Comparison of ENCODE assay signal across 27 cellular contexts in genomic region chr7:102128303-102128702, GRCh38.
"Had no signal": no experiment of that assay in that cellular context is flagged by ENCODE, and none has a peak within 500 bp of the region (broad histone marks: within the 10 kb centered on the region; RNA-seq: fewer than 3 reads in every experiment).

No MANE protein-coding gene starts in this region.

- H3K9ac ChIP-seq: parathyroid adenoma had no signal

- H3K27me3 ChIP-seq: neutrophil, testis, tibial artery, upper lobe of left lung had no signal

- H3K36me3 Mint-ChIP-seq: natural killer cell had no signal

- DNase-seq: dermis blood vessel endothelial cell; effector memory CD4-positive, alpha-beta T cell; hypothalamus; immature natural killer cell; islet precursor cell; kidney glomerular epithelial cell; mesendoderm; midbrain; natural killer cell; stimulated activated CD4-positive, alpha-beta T cell treated with anti-CD3 and anti-CD28 coated beads, Interleukin-2, amount 100 ng/mL, for 24 hours; stimulated activated CD4-positive, alpha-beta T cell treated with anti-CD3 and anti-CD28 coated beads, Interleukin-4, amount 100 ng/mL, for 4 hours; stimulated activated naive CD8-positive, alpha-beta T cell treated with anti-CD3 and anti-CD28 coated beads, Interleukin-15, Interleukin-2, amounts not matched to agents 100 U/mL and 50 U/mL, for 24 hours; substantia nigra; testis; tibial artery had no signal

- FAIRE-seq: endothelial cell of umbilical vein, frontal cortex, urothelium cell line had no signal

- H3K9me3 Mint-ChIP-seq: immature natural killer cell; natural killer cell; stimulated activated memory B cell treated with anti-CD40 and anti-IgM and Interleukin-4, amounts not matched to agents 10 μg/mL and 1 μg/mL and 100 μg/mL, for 72 hours had no signal

- H3K4me2 ChIP-seq: smooth muscle cell had no signal

- H3K27ac Mint-ChIP-seq: natural killer cell; progenitor cell of endocrine pancreas; stimulated activated memory B cell treated with anti-CD40 and anti-IgM and Interleukin-4, amounts not matched to agents 10 μg/mL and 1 μg/mL and 100 μg/mL, for 72 hours had no signal

- H3K4me1 ChIP-seq: testis had no signal

- H3K9me3 ChIP-seq: neutrophil, testis, tibial artery, upper lobe of left lung had no signal

- H3K4me3 ChIP-seq: coronary artery, lung, smooth muscle cell, testis, tibial artery, upper lobe of left lung had no signal

- H3K27me3 Mint-ChIP-seq: progenitor cell of endocrine pancreas; stimulated activated memory B cell treated with anti-CD40 and anti-IgM and Interleukin-4, amounts not matched to agents 10 μg/mL and 1 μg/mL and 100 μg/mL, for 72 hours had no signal

- H3K27ac ChIP-seq: coronary artery, neutrophil, parathyroid adenoma, testis, tibial artery, upper lobe of left lung had no signal

- H3K4me3 Mint-ChIP-seq: immature natural killer cell; natural killer cell; stimulated activated memory B cell treated with anti-CD40 and anti-IgM and Interleukin-4, amounts not matched to agents 10 μg/mL and 1 μg/mL and 100 μg/mL, for 72 hours had no signal

- ATAC-seq: natural killer cell; sciatic nerve; stimulated activated memory B cell treated with anti-CD40 and anti-IgM and Interleukin-4, amounts not matched to agents 10 μg/mL and 1 μg/mL and 100 μg/mL, for 72 hours; stimulated activated naive CD8-positive, alpha-beta T cell treated with anti-CD3 and anti-CD28 coated beads, Interleukin-15, Interleukin-2, amounts not matched to agents 100 U/mL and 50 U/mL, for 24 hours had no signal

- H2AFZ ChIP-seq: parathyroid adenoma had no signal
